Comparison of ENCODE assay signal across 1 cellular context in genomic region chr11:11849127-11849746, GRCh38.
TF ChIP-seq lines count a peak whose summit lies in the region.

No MANE protein-coding gene starts in this region.

TF ChIP-seq in HCT116, 20 proteins besides CTCF, POLR2A, EP300 and RAD21 (continued from another document):
- TF ChIP-seq, protein P1, sequence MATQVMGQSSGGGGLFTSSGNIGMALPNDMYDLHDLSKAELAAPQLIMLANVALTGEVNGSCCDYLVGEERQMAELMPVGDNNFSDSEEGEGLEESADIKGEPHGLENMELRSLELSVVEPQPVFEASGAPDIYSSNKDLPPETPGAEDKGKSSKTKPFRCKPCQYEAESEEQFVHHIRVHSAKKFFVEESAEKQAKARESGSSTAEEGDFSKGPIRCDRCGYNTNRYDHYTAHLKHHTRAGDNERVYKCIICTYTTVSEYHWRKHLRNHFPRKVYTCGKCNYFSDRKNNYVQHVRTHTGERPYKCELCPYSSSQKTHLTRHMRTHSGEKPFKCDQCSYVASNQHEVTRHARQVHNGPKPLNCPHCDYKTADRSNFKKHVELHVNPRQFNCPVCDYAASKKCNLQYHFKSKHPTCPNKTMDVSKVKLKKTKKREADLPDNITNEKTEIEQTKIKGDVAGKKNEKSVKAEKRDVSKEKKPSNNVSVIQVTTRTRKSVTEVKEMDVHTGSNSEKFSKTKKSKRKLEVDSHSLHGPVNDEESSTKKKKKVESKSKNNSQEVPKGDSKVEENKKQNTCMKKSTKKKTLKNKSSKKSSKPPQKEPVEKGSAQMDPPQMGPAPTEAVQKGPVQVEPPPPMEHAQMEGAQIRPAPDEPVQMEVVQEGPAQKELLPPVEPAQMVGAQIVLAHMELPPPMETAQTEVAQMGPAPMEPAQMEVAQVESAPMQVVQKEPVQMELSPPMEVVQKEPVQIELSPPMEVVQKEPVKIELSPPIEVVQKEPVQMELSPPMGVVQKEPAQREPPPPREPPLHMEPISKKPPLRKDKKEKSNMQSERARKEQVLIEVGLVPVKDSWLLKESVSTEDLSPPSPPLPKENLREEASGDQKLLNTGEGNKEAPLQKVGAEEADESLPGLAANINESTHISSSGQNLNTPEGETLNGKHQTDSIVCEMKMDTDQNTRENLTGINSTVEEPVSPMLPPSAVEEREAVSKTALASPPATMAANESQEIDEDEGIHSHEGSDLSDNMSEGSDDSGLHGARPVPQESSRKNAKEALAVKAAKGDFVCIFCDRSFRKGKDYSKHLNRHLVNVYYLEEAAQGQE (IDR thresholded peaks at IDR 0.05; ENCODE audit: low read depth) = no peak
- TF ChIP-seq SIN3A (IDR thresholded peaks at IDR 0.05; ENCODE audit: low read depth) (no peak), TCF7L2 (IDR thresholded peaks at IDR 0.05; ENCODE audit: borderline replicate concordance, extremely low read depth, insufficient read depth, insufficient read length) (no peak), SP1 (IDR thresholded peaks at IDR 0.05; ENCODE audit: low read depth) (no peak), EZH2 (IDR thresholded peaks at IDR 0.05) (no peak), ZFX (IDR thresholded peaks at IDR 0.05) (no peak), EGR1 (IDR thresholded peaks at IDR 0.05; ENCODE audit: low read depth) (no peak)
